Comparison of ENCODE assay signal across 12 cellular contexts in genomic region chr14:39912192-39913100, GRCh38.
A peak's percentile ranks its signal among the peaks of the same experiment; 100 is the strongest.
DNase-seq lines count a peak whose midpoint lies in the region; ATAC-seq and TF ChIP-seq lines count a peak whose summit lies in the region.
"Had no signal": no experiment of that assay in that cellular context is flagged by ENCODE, and none has a peak within 500 bp of the region (broad histone marks: within the 10 kb centered on the region; RNA-seq: fewer than 3 reads in every experiment).

No MANE protein-coding gene starts in this region.

- CTCF ChIA-PET in T-cell (lab: Charles Lee): no interaction called here

- H3K9me3 Mint-ChIP-seq in T-cell (no peaks in the 10 kb centered on the region), CD14-positive monocyte (peaks cover 0 to 2% (median 0%) of the 10 kb centered on the region in 7 donors)
- H3K9me3 Mint-ChIP-seq: endodermal cell had no signal

- TF ChIP-seq CTCF in CD14-positive monocyte (IDR thresholded peaks at IDR 0.05): no peak

- H3K27me3 Mint-ChIP-seq in T-cell (no peaks in the 10 kb centered on the region), CD14-positive monocyte (ENCODE audit: low read depth in 3 of 3) (no peaks in the 10 kb centered on the region)
- H3K27me3 Mint-ChIP-seq: CD4-positive, CD25-positive, alpha-beta regulatory T cell had no signal

- no peak for DNase-seq in G401 (ENCODE audit: low spot score)
- no peak for DNase-seq in T-cell
- DNase-seq in CD14-positive monocyte (ENCODE audit: low spot score): no peak
- no peak for DNase-seq in activated CD8-positive, alpha-beta memory T cell treated with anti-CD3 and anti-CD28 coated beads, Interleukin-2, amount 50 U/mL, for 48 hours
- DNase-seq: CD4-positive, CD25-positive, alpha-beta regulatory T cell; endodermal cell; IMR-90; NCI-H187 treated with DMSO at 0.1 percent for 48 hours had no signal

- peak; percentile 87 for ATAC-seq in GM18499 (IDR thresholded peaks at IDR 0.05; ENCODE audit: insufficient read depth, unreplicated experiment)
- peak; percentile 80 for ATAC-seq in GM19397 (IDR thresholded peaks at IDR 0.05; ENCODE audit: unreplicated experiment)
- ATAC-seq in HG02870 (IDR thresholded peaks at IDR 0.05; ENCODE audit: unreplicated experiment): peak; percentile 97
- ATAC-seq in HG03558 (IDR thresholded peaks at IDR 0.05; ENCODE audit: extremely low read depth, unreplicated experiment): peak; percentile 80
- ATAC-seq in T-cell (replicated peaks in 1 of 4): no peak

- POLR2A ChIA-PET in T-cell (lab: Charles Lee): no interaction called here

- H3K4me3 Mint-ChIP-seq in T-cell: no peak overlapping the region
- no peak overlapping the region for H3K4me3 Mint-ChIP-seq in CD14-positive monocyte
- H3K4me3 Mint-ChIP-seq: CD4-positive, CD25-positive, alpha-beta regulatory T cell; endodermal cell had no signal

- H3K27ac Mint-ChIP-seq in T-cell: no peak overlapping the region
- peak overlapping the region in 1 of 7 donors; percentile 34 for H3K27ac Mint-ChIP-seq in CD14-positive monocyte
- H3K27ac Mint-ChIP-seq: CD4-positive, CD25-positive, alpha-beta regulatory T cell; endodermal cell had no signal

- in situ Hi-C loops in G401 (cut with HindIII; ENCODE audit: low sequenced_read_pairs): no loop called here

- H3K4me1 Mint-ChIP-seq in T-cell: no peaks in the 10 kb centered on the region
- no peaks in the 10 kb centered on the region for H3K4me1 Mint-ChIP-seq in CD14-positive monocyte
- H3K4me1 Mint-ChIP-seq: CD4-positive, CD25-positive, alpha-beta regulatory T cell had no signal

- H3K36me3 Mint-ChIP-seq in T-cell (no peaks in the 10 kb centered on the region), CD14-positive monocyte (no peaks in the 10 kb centered on the region)
- H3K36me3 Mint-ChIP-seq: CD4-positive, CD25-positive, alpha-beta regulatory T cell had no signal

- intact Hi-C loops in CD14-positive monocyte (cut with micrococcal nuclease): no loop called here

Comparison
In these comparisons a context has a peak if more than half of its experiments do, and no peak if none do; other contexts are left out.
1. ATAC-seq: peak in GM18499 (single experiment), GM19397 (single experiment), HG02870 (single experiment) and HG03558 (single experiment); none in T-cell (0 of 4).